ENCODE assay signal across 17 cellular contexts in the genomic region with DNA sequence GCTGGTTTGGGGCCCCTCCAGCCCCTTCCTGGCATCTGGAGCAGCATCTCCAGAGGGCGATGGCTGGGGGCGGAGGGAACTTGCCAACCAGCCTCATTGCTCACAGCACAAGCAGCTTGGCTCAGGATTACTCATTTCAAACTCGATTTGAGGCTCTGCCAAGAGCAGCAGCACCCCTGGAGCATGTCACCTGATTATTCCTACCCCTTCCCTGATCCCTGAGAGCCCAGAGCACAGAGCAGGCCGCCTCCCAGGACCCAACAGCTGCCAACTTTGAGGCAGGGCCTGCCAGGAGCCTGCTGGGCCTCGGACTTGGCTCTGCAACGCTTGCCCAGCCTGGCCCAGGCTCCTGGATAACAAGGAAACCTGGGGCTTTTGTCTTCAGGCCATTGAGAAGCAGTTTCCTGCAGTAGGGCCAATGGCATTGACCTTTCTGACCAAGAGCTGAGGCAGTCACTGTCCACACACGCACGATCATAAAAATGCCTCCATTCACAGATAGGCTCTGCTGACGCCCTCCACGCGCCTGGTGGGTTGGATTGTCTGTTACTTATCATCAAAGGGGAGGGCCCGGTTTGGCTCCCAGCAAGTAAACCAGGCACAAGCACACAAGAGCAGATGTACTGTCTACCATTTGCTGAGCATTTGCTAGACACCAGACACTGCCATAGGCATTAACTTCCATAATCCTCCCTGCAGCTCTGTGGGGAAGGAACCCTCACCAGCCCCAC.
DNase-seq lines count a peak whose midpoint lies in the region; ATAC-seq and TF ChIP-seq lines count a peak whose summit lies in the region.
"Had no signal": no experiment of that assay in that cellular context is flagged by ENCODE, and none has a peak within 500 bp of the region (broad histone marks: within the 10 kb centered on the region; RNA-seq: fewer than 3 reads in every experiment).

No MANE protein-coding gene starts in this region.

- intact Hi-C loops in dorsolateral prefrontal cortex (cut with DNase I), result loop anchor here in 1 of 2 donors (5.0 kb wide), 2 partner anchors 113 to 1138 kb away; no protein-coding TSS in a partner anchor

- H3K36me3 Mint-ChIP-seq in activated T-cell treated with anti-CD3 and anti-CD28 coated beads, Interleukin-2, amount 50 U/mL, for 4 hours (ENCODE audit: insufficient read depth), result no peaks in the 10 kb centered on the region

- H3K27ac ChIP-seq in dorsolateral prefrontal cortex, result peak overlapping the region in 8 of 59 donors; percentile 2 to 65 (median 28)
- H3K27ac ChIP-seq: body of pancreas, gastrocnemius medialis, neutrophil had no signal

- no peaks in the 10 kb centered on the region for H3K9me3 Mint-ChIP-seq in activated T-cell treated with anti-CD3 and anti-CD28 coated beads, Interleukin-2, amount 50 U/mL, for 4 hours

- no peak for ATAC-seq in HG02970 (IDR thresholded peaks at IDR 0.05; ENCODE audit: low FRiP score, unreplicated experiment)
- ATAC-seq in activated T-cell treated with anti-CD3 and anti-CD28 coated beads, Interleukin-2, amount 50 U/mL, for 4 hours, result no peak
- ATAC-seq: body of pancreas, gastrocnemius medialis, left lobe of liver had no signal

- H3K27me3 Mint-ChIP-seq in activated T-cell treated with anti-CD3 and anti-CD28 coated beads, Interleukin-2, amount 50 U/mL, for 4 hours (ENCODE audit: low read depth), result peaks cover 7% of the 10 kb centered on the region

- peaks cover 0 to 14% (median 0%) of the 10 kb centered on the region in 45 donors for H3K27me3 ChIP-seq in dorsolateral prefrontal cortex
- H3K27me3 ChIP-seq: body of pancreas, gastrocnemius medialis, neutrophil had no signal

- DNase-seq in Ammon's horn (ENCODE audit: low spot score) (peak; percentile 75), NCI-H2227 treated with DMSO at 0.1 percent for 48 hours (lab: John Stamatoyannopoulos, UW) (peak; percentile 39), dorsolateral prefrontal cortex (peak in 9 of 10 donors; percentile 42 to 68 (median 55)), mucosa of gallbladder (ENCODE audit: low spot score) (peak; percentile 48), NCI-H2196 (lab: John Stamatoyannopoulos, UW; ENCODE audit: unreplicated experiment) (no peak)
- no peak for DNase-seq in activated CD4-positive, alpha-beta T cell treated with anti-CD3 and anti-CD28 coated beads, Interleukin-2, amount 50 U/mL, for 48 hours
- no peak for DNase-seq in activated T-cell treated with anti-CD3 and anti-CD28 coated beads, Interleukin-2, amount 50 U/mL, for 4 hours
- DNase-seq: activated CD4-positive, alpha-beta T cell treated with anti-CD3 and anti-CD28 coated beads for 48 hours; body of pancreas; effector memory CD4-positive, alpha-beta T cell; gastrocnemius medialis; NCI-H1694; stimulated activated CD4-positive, alpha-beta T cell treated with anti-CD3 and anti-CD28 coated beads, Interleukin-12 subunit alpha, Interleukin-12 subunit beta, amount 100 ng/mL, for 4 hours; trophoblast cell had no signal

- H3K4me3 ChIP-seq in dorsolateral prefrontal cortex, result no peak overlapping the region
- H3K4me3 ChIP-seq: body of pancreas, gastrocnemius medialis had no signal

- H3K4me3 Mint-ChIP-seq in activated T-cell treated with anti-CD3 and anti-CD28 coated beads, Interleukin-2, amount 50 U/mL, for 4 hours, result no peak overlapping the region

- no peak for TF ChIP-seq CTCF in dorsolateral prefrontal cortex (IDR thresholded peaks at IDR 0.05 in 54 of 56, conservative IDR thresholded peaks at IDR 0.05 in 2 of 56; ENCODE audit: low read depth in 1 of 56, partially characterized antibody in 56 of 56)

- H3K4me1 Mint-ChIP-seq in activated T-cell treated with anti-CD3 and anti-CD28 coated beads, Interleukin-2, amount 50 U/mL, for 4 hours (ENCODE audit: low read depth), result no peaks in the 10 kb centered on the region

Comparison
In these comparisons a context has a peak if more than half of its experiments do, and no peak if none do; other contexts are left out.
1. DNase-seq: peak in Ammon's horn (single experiment), NCI-H2227 treated with DMSO at 0.1 percent for 48 hours (single experiment), dorsolateral prefrontal cortex (9 of 10) and mucosa of gallbladder (single experiment); none in activated CD4-positive, alpha-beta T cell treated with anti-CD3 and anti-CD28 coated beads, Interleukin-2, amount 50 U/mL, for 48 hours (0 of 2), NCI-H2196 (single experiment) and activated T-cell treated with anti-CD3 and anti-CD28 coated beads, Interleukin-2, amount 50 U/mL, for 4 hours (single experiment).